35 cellular contexts compared by ENCODE assay signal in the genomic region with DNA sequence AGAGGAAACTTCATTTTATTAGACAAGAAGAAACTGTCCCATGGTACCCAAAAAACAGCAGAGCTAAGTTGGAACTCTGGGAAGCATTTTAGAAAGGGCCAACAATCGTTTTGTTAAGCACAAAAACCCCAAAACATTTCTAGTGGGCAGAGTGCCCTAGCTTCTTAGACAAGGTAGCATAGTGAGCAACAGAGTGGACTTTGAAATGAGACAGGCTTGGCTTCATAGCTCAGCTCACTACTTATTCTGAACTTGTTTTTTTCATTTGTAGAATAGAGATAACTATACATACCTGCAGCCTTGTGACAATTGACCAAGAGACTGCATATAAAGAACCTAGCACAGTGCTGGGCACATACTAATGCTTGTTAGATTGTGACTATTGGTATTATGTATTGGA. TPM values are rescaled to one million over a fixed set of nuclear protein-coding genes. Genes with fewer than 3 reads are reported as not detected.
"Had no signal": no experiment of that assay in that cellular context is flagged by ENCODE, and none has a peak within 500 bp of the region (broad histone marks: within the 10 kb centered on the region; RNA-seq: fewer than 3 reads in every experiment).

No MANE protein-coding gene starts in this region.

- H3K4me3 ChIP-seq: adrenal gland, body of pancreas, breast epithelium had no signal

- ATAC-seq: activated CD8-positive, alpha-beta T cell treated with anti-CD3 and anti-CD28 coated beads for 36 hours; activated naive CD4-positive, alpha-beta T cell treated with anti-CD3 and anti-CD28 coated beads, Interleukin-2, amount 50 U/mL, for 72 hours; activated T-cell treated with anti-CD3 and anti-CD28 coated beads, Interleukin-2, amount 50 U/mL, for 4 hours; activated T-cell treated with anti-CD3 and anti-CD28 coated beads, Interleukin-2, amount 50 U/mL, for 72 hours; activated T-helper 17 cell treated with anti-CD3 and anti-CD28 coated beads, Interleukin-2, amount 50 U/mL, for 72 hours; body of pancreas had no signal

- H3K4me1 Mint-ChIP-seq: activated naive CD8-positive, alpha-beta T cell treated with anti-CD3 and anti-CD28 coated beads for 36 hours; activated T-helper 17 cell treated with anti-CD3 and anti-CD28 coated beads, Interleukin-2, amount 50 U/mL, for 72 hours had no signal

- H3K27ac Mint-ChIP-seq: activated B cell treated with CpG ODN at 0.5 μM for 24 hours; activated CD4-positive, alpha-beta memory T cell treated with anti-CD3 and anti-CD28 coated beads for 36 hours; activated CD8-positive, alpha-beta T cell treated with anti-CD3 and anti-CD28 coated beads for 36 hours; activated naive CD4-positive, alpha-beta T cell treated with anti-CD3 and anti-CD28 coated beads for 36 hours; activated naive CD4-positive, alpha-beta T cell treated with anti-CD3 and anti-CD28 coated beads, Interleukin-2, amount 50 U/mL, for 72 hours; activated naive CD8-positive, alpha-beta T cell treated with anti-CD3 and anti-CD28 coated beads for 36 hours; activated T-cell treated with anti-CD3 and anti-CD28 coated beads, Interleukin-2, amount 50 U/mL, for 72 hours; activated T-helper 1 cell treated with anti-CD3 and anti-CD28 coated beads, Interleukin-12 subunit alpha, Interleukin-12 subunit beta, Interleukin-2, Interleukin-4 antibody, amounts not matched to agents 30 ng/mL and 10 ng/mL and 1 ng/mL, durations not matched to agents 14 hours and 24 hours and 36 hours; activated T-helper 17 cell treated with anti-CD3 and anti-CD28 coated beads, Interleukin-2, amount 50 U/mL, for 72 hours; T-helper 1 cell treated with Interleukin-12 subunit alpha and Interleukin-12 subunit beta and Interleukin-4 antibody, amounts not matched to agents 30 μg/mL and 1 μg/mL, for 36 hours; T-helper 2 cell treated with Interferon-gamma antibody and Interleukin-4, amounts not matched to agents 5 μg/mL and 100 μg/mL, for 36 hours had no signal

- H3K9me3 Mint-ChIP-seq: activated B cell treated with CpG ODN at 0.5 μM for 24 hours; activated CD4-positive, alpha-beta memory T cell treated with anti-CD3 and anti-CD28 coated beads for 36 hours; activated CD8-positive, alpha-beta T cell treated with anti-CD3 and anti-CD28 coated beads for 36 hours; activated naive CD4-positive, alpha-beta T cell treated with anti-CD3 and anti-CD28 coated beads for 36 hours; activated naive CD8-positive, alpha-beta T cell treated with anti-CD3 and anti-CD28 coated beads for 36 hours; activated T-cell treated with anti-CD3 and anti-CD28 coated beads, Interleukin-2, amount 50 U/mL, for 72 hours; activated T-helper 1 cell treated with anti-CD3 and anti-CD28 coated beads, Interleukin-12 subunit alpha, Interleukin-12 subunit beta, Interleukin-2, Interleukin-4 antibody, amounts not matched to agents 30 ng/mL and 10 ng/mL and 1 ng/mL, durations not matched to agents 14 hours and 24 hours and 36 hours; T-helper 1 cell treated with Interleukin-12 subunit alpha and Interleukin-12 subunit beta and Interleukin-4 antibody, amounts not matched to agents 30 μg/mL and 1 μg/mL, for 36 hours; T-helper 2 cell treated with Interferon-gamma antibody and Interleukin-4, amounts not matched to agents 5 μg/mL and 100 μg/mL, for 36 hours had no signal

- DNase-seq: activated B cell treated with CpG ODN at 0.5 μM for 24 hours; activated CD4-positive, alpha-beta memory T cell treated with anti-CD3 and anti-CD28 coated beads for 36 hours; activated CD4-positive, alpha-beta T cell treated with anti-CD3 and anti-CD28 coated beads for 4 hours; activated CD4-positive, alpha-beta T cell treated with anti-CD3 and anti-CD28 coated beads, Interleukin-2, amount 50 U/mL, for 1 hour; activated CD4-positive, alpha-beta T cell treated with anti-CD3 and anti-CD28 coated beads, Interleukin-2, amount 50 U/mL, for 4 hours; activated CD4-positive, CD25-positive, alpha-beta regulatory T cell treated with anti-CD3 and anti-CD28 coated beads, Interleukin-2, amount 50 U/mL, for 72 hours; activated CD8-positive, alpha-beta memory T cell treated with anti-CD3 and anti-CD28 coated beads, Interleukin-2, amount 50 U/mL, for 4 hours; activated CD8-positive, alpha-beta T cell treated with anti-CD3 and anti-CD28 coated beads for 36 hours; activated effector memory CD4-positive, alpha-beta T cell treated with anti-CD3 and anti-CD28 coated beads, Interleukin-2, amount 50 U/mL, for 16 hours; activated gamma-delta T cell treated with Interleukin-2 at 50 U/mL for 16 hours; activated naive CD4-positive, alpha-beta T cell; activated naive CD4-positive, alpha-beta T cell treated with anti-CD3 and anti-CD28 coated beads for 36 hours; activated naive CD4-positive, alpha-beta T cell treated with anti-CD3 and anti-CD28 coated beads, Interleukin-2, amount 50 U/mL, for 16 hours; activated naive CD8-positive, alpha-beta T cell treated with anti-CD3 and anti-CD28 coated beads for 36 hours; activated T-cell treated with anti-CD3 and anti-CD28 coated beads for 4 hours; activated T-cell treated with anti-CD3 and anti-CD28 coated beads, Interleukin-2, amount 50 U/mL, for 1 hour; activated T-cell treated with anti-CD3 and anti-CD28 coated beads, Interleukin-2, amount 50 U/mL, for 4 hours; activated T-cell treated with anti-CD3 and anti-CD28 coated beads, Interleukin-2, amount 50 U/mL, for 72 hours; adrenal gland; amniotic stem cell; aorta; body of pancreas; brain microvascular endothelial cell; central memory CD4-positive, alpha-beta T cell; T-helper 1 cell; T-helper 2 cell; T-helper 9 cell had no signal

- H3K36me3 ChIP-seq: adrenal gland, brain microvascular endothelial cell, breast epithelium had no signal

- H3K9me3 ChIP-seq: adrenal gland, body of pancreas, breast epithelium had no signal

- H3K4me3 Mint-ChIP-seq: activated B cell treated with CpG ODN at 0.5 μM for 24 hours; activated CD4-positive, alpha-beta memory T cell treated with anti-CD3 and anti-CD28 coated beads for 36 hours; activated CD8-positive, alpha-beta T cell treated with anti-CD3 and anti-CD28 coated beads for 36 hours; activated naive CD4-positive, alpha-beta T cell treated with anti-CD3 and anti-CD28 coated beads for 36 hours; activated naive CD8-positive, alpha-beta T cell treated with anti-CD3 and anti-CD28 coated beads for 36 hours; activated T-cell treated with anti-CD3 and anti-CD28 coated beads, Interleukin-2, amount 50 U/mL, for 4 hours; activated T-cell treated with anti-CD3 and anti-CD28 coated beads, Interleukin-2, amount 50 U/mL, for 72 hours; activated T-helper 1 cell treated with anti-CD3 and anti-CD28 coated beads, Interleukin-12 subunit alpha, Interleukin-12 subunit beta, Interleukin-2, Interleukin-4 antibody, amounts not matched to agents 30 ng/mL and 10 ng/mL and 1 ng/mL, durations not matched to agents 14 hours and 24 hours and 36 hours; activated T-helper 17 cell treated with anti-CD3 and anti-CD28 coated beads, Interleukin-2, amount 50 U/mL, for 72 hours; T-helper 1 cell treated with Interleukin-12 subunit alpha and Interleukin-12 subunit beta and Interleukin-4 antibody, amounts not matched to agents 30 μg/mL and 1 μg/mL, for 36 hours; T-helper 2 cell treated with Interferon-gamma antibody and Interleukin-4, amounts not matched to agents 5 μg/mL and 100 μg/mL, for 36 hours had no signal

- H3K4me1 ChIP-seq: adrenal gland, body of pancreas, breast epithelium had no signal

- H3K27ac ChIP-seq: adrenal gland, body of pancreas, brain microvascular endothelial cell, breast epithelium, VCaP had no signal

- H3K27me3 ChIP-seq: adrenal gland, body of pancreas, brain microvascular endothelial cell, breast epithelium had no signal

- H3K36me3 Mint-ChIP-seq: activated CD4-positive, alpha-beta memory T cell treated with anti-CD3 and anti-CD28 coated beads for 36 hours; activated naive CD4-positive, alpha-beta T cell treated with anti-CD3 and anti-CD28 coated beads, Interleukin-2, amount 50 U/mL, for 72 hours; activated naive CD8-positive, alpha-beta T cell treated with anti-CD3 and anti-CD28 coated beads for 36 hours had no signal

RNA-seq across cellular contexts. Expression of a gene that starts 50.1 kb away (rescaled TPM):
- total RNA-seq: activated CD8-positive, alpha-beta memory T cell treated with anti-CD3 and anti-CD28 coated beads for 36 hours; activated CD8-positive, alpha-beta T cell treated with anti-CD3 and anti-CD28 coated beads for 36 hours; activated naive CD8-positive, alpha-beta T cell treated with anti-CD3 and anti-CD28 coated beads for 36 hours had no signal
